In genomic region chr9:98795295-98795955, GRCh38 we compare ENCODE assay signal across 8 cellular contexts. TPM values are rescaled to one million over a fixed set of nuclear protein-coding genes. Genes with fewer than 3 reads are reported as not detected.
DNase-seq lines count a peak whose midpoint lies in the region; ATAC-seq lines count a peak whose summit lies in the region.

No MANE protein-coding gene starts in this region.

- no peak for DNase-seq in activated T-cell treated with anti-CD3 and anti-CD28 coated beads, Interleukin-2, amount 50 U/mL, for 72 hours
- no peak for DNase-seq in cerebellar cortex (ENCODE audit: low spot score)
- no peak for DNase-seq in NCI-H1105 treated with DMSO at 0.1 percent for 48 hours (lab: John Stamatoyannopoulos, UW)
- DNase-seq in Kasumi-1 (lab: John Stamatoyannopoulos, UW) = no peak

- H3K27me3 ChIP-seq in HUES48 (ENCODE audit: control insufficient read depth, insufficient read depth, low read length) = peaks cover 4% of the 10 kb centered on the region; the same call in 1 of the 2 replicates
- peaks cover 14% of the 10 kb centered on the region for H3K27me3 ChIP-seq in iPS-18a (ENCODE audit: control insufficient read depth, insufficient read depth, low read length)

- H3K27ac ChIP-seq in HUES48 (ENCODE audit: low read depth, low read length) (no peak overlapping the region), iPS-18a (ENCODE audit: low read length) (no peak overlapping the region)

- 0 out of 2 replicates have a peak, but pooled peaks cover under 1% of the 10 kb centered on the region for H3K36me3 ChIP-seq in HUES48 (ENCODE audit: control insufficient read depth, insufficient read depth, low read length)
- H3K36me3 ChIP-seq in iPS-18a (ENCODE audit: control insufficient read depth, low read depth, low read length) = no peaks in the 10 kb centered on the region

- H3K4me3 Mint-ChIP-seq in activated T-cell treated with anti-CD3 and anti-CD28 coated beads, Interleukin-2, amount 50 U/mL, for 72 hours = peak overlapping the region; percentile 59 to 78
- peak overlapping the region; percentile 53 for H3K4me3 Mint-ChIP-seq in stimulated activated memory B cell treated with anti-CD40 and anti-IgM and Interleukin-4, amounts not matched to agents 10 μg/mL and 1 μg/mL and 100 μg/mL, for 72 hours

- peaks cover 5 to 6% of the 10 kb centered on the region in 2 donors for H3K9me3 Mint-ChIP-seq in activated T-cell treated with anti-CD3 and anti-CD28 coated beads, Interleukin-2, amount 50 U/mL, for 72 hours
- H3K9me3 Mint-ChIP-seq in stimulated activated memory B cell treated with anti-CD40 and anti-IgM and Interleukin-4, amounts not matched to agents 10 μg/mL and 1 μg/mL and 100 μg/mL, for 72 hours = peaks cover 5% of the 10 kb centered on the region

- H3K27me3 Mint-ChIP-seq in activated T-cell treated with anti-CD3 and anti-CD28 coated beads, Interleukin-2, amount 50 U/mL, for 72 hours (ENCODE audit: low read depth) = no peaks in the 10 kb centered on the region
- no peaks in the 10 kb centered on the region for H3K27me3 Mint-ChIP-seq in stimulated activated memory B cell treated with anti-CD40 and anti-IgM and Interleukin-4, amounts not matched to agents 10 μg/mL and 1 μg/mL and 100 μg/mL, for 72 hours

- H3K4me1 Mint-ChIP-seq in activated T-cell treated with anti-CD3 and anti-CD28 coated beads, Interleukin-2, amount 50 U/mL, for 72 hours (ENCODE audit: low read depth) = peaks cover 42% of the 10 kb centered on the region
- peaks cover 43% of the 10 kb centered on the region for H3K4me1 Mint-ChIP-seq in stimulated activated memory B cell treated with anti-CD40 and anti-IgM and Interleukin-4, amounts not matched to agents 10 μg/mL and 1 μg/mL and 100 μg/mL, for 72 hours

- no peak overlapping the region; the same call in 1 of the 2 replicates for H3K9ac ChIP-seq in HUES48 (ENCODE audit: low read depth, low read length)
- H3K9ac ChIP-seq in iPS-18a (ENCODE audit: low read length) = peak overlapping the region; percentile 39

- H3K9me3 ChIP-seq in HUES48 (ENCODE audit: control insufficient read depth, insufficient read depth, low read length) (0 out of 2 replicates have a peak, but pooled peaks cover 4% of the 10 kb centered on the region), iPS-18a (ENCODE audit: control insufficient read depth, low read depth, low read length) (peaks cover 4% of the 10 kb centered on the region)

- no peak for ATAC-seq in activated T-cell treated with anti-CD3 and anti-CD28 coated beads, Interleukin-2, amount 50 U/mL, for 72 hours (replicated peaks in 1 of 2)
- ATAC-seq in stimulated activated memory B cell treated with anti-CD40 and anti-IgM and Interleukin-4, amounts not matched to agents 10 μg/mL and 1 μg/mL and 100 μg/mL, for 72 hours = no peak
- no peak for ATAC-seq in GM18907 (IDR thresholded peaks at IDR 0.05; ENCODE audit: unreplicated experiment)

- H3K4me1 ChIP-seq in HUES48 (ENCODE audit: control insufficient read depth, insufficient read depth, low read length) (peaks cover 33% of the 10 kb centered on the region), iPS-18a (ENCODE audit: control insufficient read depth, low read depth, low read length) (peaks cover 24% of the 10 kb centered on the region)

- H3K36me3 Mint-ChIP-seq in activated T-cell treated with anti-CD3 and anti-CD28 coated beads, Interleukin-2, amount 50 U/mL, for 72 hours (ENCODE audit: insufficient read depth in 2 of 2) = peaks cover 7 to 12% of the 10 kb centered on the region in 2 donors
- H3K36me3 Mint-ChIP-seq in stimulated activated memory B cell treated with anti-CD40 and anti-IgM and Interleukin-4, amounts not matched to agents 10 μg/mL and 1 μg/mL and 100 μg/mL, for 72 hours = no peaks in the 10 kb centered on the region

- peak overlapping the region; percentile 78 for H3K4me3 ChIP-seq in HUES48 (ENCODE audit: low read depth, low read length)
- peak overlapping the region; percentile 79 for H3K4me3 ChIP-seq in iPS-18a (ENCODE audit: low read length)

- H3K27ac Mint-ChIP-seq in activated T-cell treated with anti-CD3 and anti-CD28 coated beads, Interleukin-2, amount 50 U/mL, for 72 hours = no peak overlapping the region
- no peak overlapping the region for H3K27ac Mint-ChIP-seq in stimulated activated memory B cell treated with anti-CD40 and anti-IgM and Interleukin-4, amounts not matched to agents 10 μg/mL and 1 μg/mL and 100 μg/mL, for 72 hours

RNA-seq across cellular contexts. Expression of gene ANKS6, which starts 0.9 kb away (rescaled TPM):
- 10 to 100 TPM; 14.9 to 25.0 TPM for total RNA-seq in activated T-cell treated with anti-CD3 and anti-CD28 coated beads, Interleukin-2, amount 50 U/mL, for 72 hours

RNA-seq across cellular contexts. Expression of gene GALNT12, which starts 12.0 kb away (rescaled TPM):
- 10 to 100 TPM in 1 of 2 donors, 1 to 10 TPM in 1; 6.6 to 11.2 TPM for total RNA-seq in activated T-cell treated with anti-CD3 and anti-CD28 coated beads, Interleukin-2, amount 50 U/mL, for 72 hours
